ENCODE assay signal across 35 cellular contexts in genomic region chr12:1703771-1704170, GRCh38.
"Had no signal": no experiment of that assay in that cellular context is flagged by ENCODE, and none has a peak within 500 bp of the region (broad histone marks: within the 10 kb centered on the region; RNA-seq: fewer than 3 reads in every experiment).

No MANE protein-coding gene starts in this region.

- H3K4me1 ChIP-seq: colonic mucosa had no signal

- H3K4me3 ChIP-seq: adrenal gland, body of pancreas, colonic mucosa, gastrocnemius medialis, heart left ventricle had no signal

- H3K36me3 ChIP-seq: adrenal gland, colonic mucosa, gastrocnemius medialis, heart left ventricle had no signal

- H3K4me3 Mint-ChIP-seq: activated B cell treated with CpG ODN at 0.5 μM for 24 hours; activated CD4-positive, alpha-beta memory T cell treated with anti-CD3 and anti-CD28 coated beads for 36 hours; activated CD4-positive, alpha-beta T cell treated with anti-CD3 and anti-CD28 coated beads, Interleukin-2, amount 10 ng/mL, durations not matched to agents 24 days and 14 days; activated CD8-positive, alpha-beta memory T cell treated with anti-CD3 and anti-CD28 coated beads, Interleukin-2, amount 10 ng/mL, durations not matched to agents 7 days and 5 days; activated CD8-positive, alpha-beta T cell treated with anti-CD3 and anti-CD28 coated beads, Interleukin-2, amount 10 ng/mL, durations not matched to agents 7 days and 5 days; activated naive CD4-positive, alpha-beta T cell treated with anti-CD3 and anti-CD28 coated beads for 36 hours; activated naive CD4-positive, alpha-beta T cell treated with anti-CD3 and anti-CD28 coated beads, Interleukin-2, amount 50 U/mL, for 24 hours; activated naive CD8-positive, alpha-beta T cell treated with anti-CD3 and anti-CD28 coated beads for 36 hours; activated naive CD8-positive, alpha-beta T cell treated with anti-CD3 and anti-CD28 coated beads, Interleukin-2, amount 50 U/mL, for 24 hours; activated T-helper 1 cell treated with anti-CD3 and anti-CD28 coated beads, Interleukin-12 subunit alpha, Interleukin-12 subunit beta, Interleukin-2, Interleukin-4 antibody, amounts not matched to agents 30 ng/mL and 10 ng/mL and 1 ng/mL, durations not matched to agents 14 hours and 24 hours and 36 hours; endodermal cell; T-helper 17 cell; T-helper 2 cell treated with Interferon-gamma antibody and Interleukin-4, amounts not matched to agents 5 μg/mL and 100 μg/mL, for 36 hours had no signal

- DNase-seq: activated B cell treated with CpG ODN at 0.5 μM for 24 hours; activated CD4-positive, alpha-beta memory T cell treated with anti-CD3 and anti-CD28 coated beads for 36 hours; activated CD4-positive, alpha-beta T cell treated with anti-CD3 and anti-CD28 coated beads, Interleukin-2, amount 10 ng/mL, durations not matched to agents 24 days and 14 days; activated CD8-positive, alpha-beta memory T cell treated with anti-CD3 and anti-CD28 coated beads, Interleukin-2, amount 10 ng/mL, durations not matched to agents 7 days and 5 days; activated CD8-positive, alpha-beta memory T cell treated with anti-CD3 and anti-CD28 coated beads, Interleukin-2, amount 50 U/mL, for 4 hours; activated CD8-positive, alpha-beta T cell treated with anti-CD3 and anti-CD28 coated beads, Interleukin-2, amount 10 ng/mL, durations not matched to agents 7 days and 5 days; activated effector memory CD4-positive, alpha-beta T cell treated with anti-CD3 and anti-CD28 coated beads, Interleukin-2, amount 50 U/mL, for 16 hours; activated naive CD4-positive, alpha-beta T cell treated with anti-CD3 and anti-CD28 coated beads for 36 hours; activated naive CD8-positive, alpha-beta T cell treated with anti-CD3 and anti-CD28 coated beads for 36 hours; activated naive CD8-positive, alpha-beta T cell treated with anti-CD3 and anti-CD28 coated beads, Interleukin-2, amount 50 U/mL, for 24 hours; activated T-cell treated with anti-CD3 and anti-CD28 coated beads, Interleukin-2, amount 50 U/mL, for 1 hour; activated T-cell treated with anti-CD3 and anti-CD28 coated beads, Interleukin-2, amount 50 U/mL, for 48 hours; adrenal gland; amygdala; aorta; body of pancreas; caudate nucleus; cerebellar nuclear complex; colonic mucosa; effector CD8-positive, alpha-beta T cell; endodermal cell; foreskin fibroblast; gastrocnemius medialis; glutamatergic neuron; heart left ventricle; T-helper 1 cell; T-helper 17 cell; T1000; WERI-Rb-1 had no signal

- H3K27me3 ChIP-seq: adrenal gland, body of pancreas, colonic mucosa, gastrocnemius medialis, heart left ventricle had no signal

- H3K27me3 Mint-ChIP-seq: activated B cell treated with CpG ODN at 0.5 μM for 24 hours; activated CD4-positive, alpha-beta memory T cell treated with anti-CD3 and anti-CD28 coated beads for 36 hours; activated CD4-positive, alpha-beta T cell treated with anti-CD3 and anti-CD28 coated beads, Interleukin-2, amount 10 ng/mL, durations not matched to agents 24 days and 14 days; activated CD8-positive, alpha-beta memory T cell treated with anti-CD3 and anti-CD28 coated beads, Interleukin-2, amount 10 ng/mL, durations not matched to agents 7 days and 5 days; activated naive CD4-positive, alpha-beta T cell treated with anti-CD3 and anti-CD28 coated beads, Interleukin-2, amount 50 U/mL, for 24 hours; activated naive CD8-positive, alpha-beta T cell treated with anti-CD3 and anti-CD28 coated beads for 36 hours; activated naive CD8-positive, alpha-beta T cell treated with anti-CD3 and anti-CD28 coated beads, Interleukin-2, amount 50 U/mL, for 24 hours; T-helper 17 cell had no signal

- H3K9me3 Mint-ChIP-seq: activated B cell treated with CpG ODN at 0.5 μM for 24 hours; activated CD4-positive, alpha-beta memory T cell treated with anti-CD3 and anti-CD28 coated beads for 36 hours; activated CD4-positive, alpha-beta T cell treated with anti-CD3 and anti-CD28 coated beads, Interleukin-2, amount 10 ng/mL, durations not matched to agents 24 days and 14 days; activated naive CD4-positive, alpha-beta T cell treated with anti-CD3 and anti-CD28 coated beads for 36 hours; activated naive CD4-positive, alpha-beta T cell treated with anti-CD3 and anti-CD28 coated beads, Interleukin-2, amount 50 U/mL, for 24 hours; activated naive CD8-positive, alpha-beta T cell treated with anti-CD3 and anti-CD28 coated beads for 36 hours; activated naive CD8-positive, alpha-beta T cell treated with anti-CD3 and anti-CD28 coated beads, Interleukin-2, amount 50 U/mL, for 24 hours; activated T-helper 1 cell treated with anti-CD3 and anti-CD28 coated beads, Interleukin-12 subunit alpha, Interleukin-12 subunit beta, Interleukin-2, Interleukin-4 antibody, amounts not matched to agents 30 ng/mL and 10 ng/mL and 1 ng/mL, durations not matched to agents 14 hours and 24 hours and 36 hours; T-helper 2 cell treated with Interferon-gamma antibody and Interleukin-4, amounts not matched to agents 5 μg/mL and 100 μg/mL, for 36 hours had no signal

- H3K27ac ChIP-seq: body of pancreas, colonic mucosa, heart left ventricle, WERI-Rb-1 had no signal

- ATAC-seq: activated CD4-positive, CD25-positive, alpha-beta regulatory T cell treated with anti-CD3 and anti-CD28 coated beads, Interleukin-2, amount 50 U/mL, for 24 hours; activated CD8-positive, alpha-beta memory T cell treated with anti-CD3 and anti-CD28 coated beads, Interleukin-2, amount 10 ng/mL, durations not matched to agents 7 days and 5 days; activated CD8-positive, alpha-beta T cell treated with anti-CD3 and anti-CD28 coated beads, Interleukin-2, amount 10 ng/mL, durations not matched to agents 7 days and 5 days; activated naive CD8-positive, alpha-beta T cell treated with anti-CD3 and anti-CD28 coated beads, Interleukin-2, amount 50 U/mL, for 24 hours; body of pancreas; esophagus mucosa; gastrocnemius medialis; heart left ventricle; T-helper 17 cell had no signal

- H3K9me3 ChIP-seq: adrenal gland, body of pancreas, colonic mucosa, gastrocnemius medialis, heart left ventricle had no signal

- H3K27ac Mint-ChIP-seq: activated B cell treated with CpG ODN at 0.5 μM for 24 hours; activated CD4-positive, alpha-beta memory T cell treated with anti-CD3 and anti-CD28 coated beads for 36 hours; activated CD4-positive, alpha-beta T cell treated with anti-CD3 and anti-CD28 coated beads, Interleukin-2, amount 10 ng/mL, durations not matched to agents 24 days and 14 days; activated CD8-positive, alpha-beta memory T cell treated with anti-CD3 and anti-CD28 coated beads, Interleukin-2, amount 10 ng/mL, durations not matched to agents 7 days and 5 days; activated CD8-positive, alpha-beta T cell treated with anti-CD3 and anti-CD28 coated beads, Interleukin-2, amount 10 ng/mL, durations not matched to agents 7 days and 5 days; activated naive CD4-positive, alpha-beta T cell treated with anti-CD3 and anti-CD28 coated beads for 36 hours; activated naive CD4-positive, alpha-beta T cell treated with anti-CD3 and anti-CD28 coated beads, Interleukin-2, amount 50 U/mL, for 24 hours; activated naive CD8-positive, alpha-beta T cell treated with anti-CD3 and anti-CD28 coated beads for 36 hours; activated naive CD8-positive, alpha-beta T cell treated with anti-CD3 and anti-CD28 coated beads, Interleukin-2, amount 50 U/mL, for 24 hours; activated T-helper 1 cell treated with anti-CD3 and anti-CD28 coated beads, Interleukin-12 subunit alpha, Interleukin-12 subunit beta, Interleukin-2, Interleukin-4 antibody, amounts not matched to agents 30 ng/mL and 10 ng/mL and 1 ng/mL, durations not matched to agents 14 hours and 24 hours and 36 hours; activated T-helper 2 cell treated with anti-CD3 and anti-CD28 coated beads, Interferon-gamma antibody, Interleukin-2, Interleukin-4, amounts not matched to agents 10 μg/mL and 5 μg/mL and 100 μg/mL, durations not matched to agents 14 hours and 24 hours and 36 hours; T-helper 2 cell treated with Interferon-gamma antibody and Interleukin-4, amounts not matched to agents 5 μg/mL and 100 μg/mL, for 36 hours had no signal
